Comparison of ENCODE assay signal across 27 cellular contexts in genomic region chr7:112708236-112708635, GRCh38.
DNase-seq lines count a peak whose midpoint lies in the region; ATAC-seq, FAIRE-seq and TF ChIP-seq lines count a peak whose summit lies in the region.
"Had no signal": no experiment of that assay in that cellular context is flagged by ENCODE, and none has a peak within 500 bp of the region (broad histone marks: within the 10 kb centered on the region; RNA-seq: fewer than 3 reads in every experiment).

No MANE protein-coding gene starts in this region.

- CTCF ChIA-PET in HEK293T (lab: Yijun Ruan, JAX), result no interaction called here

- DNase-seq in HEK293T (ENCODE audit: extremely low spot score) (peak; percentile 9), WERI-Rb-1 (no peak), left colon (no peak), dorsolateral prefrontal cortex (no peak), RCC 7860 (ENCODE audit: low spot score) (no peak), NCI-H748 (lab: John Stamatoyannopoulos, UW; ENCODE audit: unreplicated experiment) (no peak)
- DNase-seq: activated CD4-positive, alpha-beta memory T cell treated with anti-CD3 and anti-CD28 coated beads for 36 hours; activated CD8-positive, alpha-beta memory T cell treated with anti-CD3 and anti-CD28 coated beads, Interleukin-2, amount 50 U/mL, for 4 hours; activated naive CD4-positive, alpha-beta T cell treated with anti-CD3 and anti-CD28 coated beads, Interleukin-2, amount 10 ng/mL, durations not matched to agents 7 days and 5 days; C1 segment of cervical spinal cord; DND-41; KG1; kidney glomerular epithelial cell; NCI-H2081 treated with DMSO at 0.1 percent for 48 hours; NCI-H446 treated with DMSO at 0.1 percent for 48 hours; nephron progenitor cell; pancreas; PC-3; SHP77; spleen; tibial artery had no signal

- H3K27me3 ChIP-seq in WERI-Rb-1 (ENCODE audit: insufficient read depth, low read depth, severe bottlenecking) (no peaks in the 10 kb centered on the region), dorsolateral prefrontal cortex (no peaks in the 10 kb centered on the region)
- H3K27me3 ChIP-seq: pancreas, right atrium auricular region, spleen, tibial artery had no signal

- TF ChIP-seq CTCF in C4-2B (conservative IDR thresholded peaks at IDR 0.05) (peak; percentile 29), WERI-Rb-1 (IDR thresholded peaks at IDR 0.05; ENCODE audit: low read depth, low read length) (0 out of 2 replicates have a peak, but pooled peaks have one; percentile 5), dorsolateral prefrontal cortex (IDR thresholded peaks at IDR 0.05 in 54 of 56, conservative IDR thresholded peaks at IDR 0.05 in 2 of 56; ENCODE audit: low read depth in 1 of 56, partially characterized antibody in 56 of 56) (no peak)

- no peaks in the 10 kb centered on the region for H3K36me3 ChIP-seq in WERI-Rb-1
- H3K36me3 ChIP-seq: pancreas, right atrium auricular region, spleen, tibial artery had no signal

- ATAC-seq in left colon (peak; percentile 47), GM18873 (IDR thresholded peaks at IDR 0.05; ENCODE audit: low FRiP score, unreplicated experiment) (no peak)
- ATAC-seq: activated CD4-positive, CD25-positive, alpha-beta regulatory T cell treated with anti-CD3 and anti-CD28 coated beads, Interleukin-2, amount 50 U/mL, for 24 hours; pancreas; PC-3 had no signal

- no peaks in the 10 kb centered on the region for H3K9me3 ChIP-seq in WERI-Rb-1 (ENCODE audit: severe bottlenecking)
- H3K9me3 ChIP-seq: pancreas, right atrium auricular region, spleen, tibial artery had no signal

- intact Hi-C loops in left colon (cut with DNase I, micrococcal nuclease), result no loop called here
- intact Hi-C loops in dorsolateral prefrontal cortex (cut with DNase I), result no loop called here

- H3K4me3 ChIP-seq in WERI-Rb-1 (ENCODE audit: low read depth, low read length), result no peak overlapping the region
- H3K4me3 ChIP-seq in dorsolateral prefrontal cortex, result no peak overlapping the region
- H3K4me3 ChIP-seq: lung, pancreas, right atrium auricular region, spleen, tibial artery had no signal

- H3K27ac ChIP-seq in C4-2B (no peak overlapping the region), WERI-Rb-1 (no peak overlapping the region), dorsolateral prefrontal cortex (no peak overlapping the region)
- H3K27ac ChIP-seq: epithelial cell of prostate, pancreas, right atrium auricular region, spleen, tibial artery had no signal

- FAIRE-seq in RCC 7860 (lab: Jason Lieb, UNC), result no peak
- FAIRE-seq: pancreas had no signal

- POLR2A ChIA-PET in HEK293T (lab: Yijun Ruan, JAX), result no interaction called here

TF ChIP-seq in HEK293T, 16 proteins besides CTCF, POLR2A, EP300 and RAD21:
- TF ChIP-seq FOXM1 (IDR thresholded peaks at IDR 0.05; ENCODE audit: borderline replicate concordance) (no peak), ARNT (IDR thresholded peaks at IDR 0.05) (no peak), TARDBP (IDR thresholded peaks at IDR 0.05) (no peak), BHLHE40 (IDR thresholded peaks at IDR 0.05; ENCODE audit: borderline replicate concordance) (no peak), CTBP1 (IDR thresholded peaks at IDR 0.05; ENCODE audit: borderline replicate concordance) (no peak), NFRKB (IDR thresholded peaks at IDR 0.05) (no peak), L3MBTL2 (conservative IDR thresholded peaks at IDR 0.05) (no peak), HDGF (IDR thresholded peaks at IDR 0.05; ENCODE audit: borderline replicate concordance) (no peak), FOXA1 (IDR thresholded peaks at IDR 0.05) (no peak), ELF4 (IDR thresholded peaks at IDR 0.05) (no peak), FOXK2 (IDR thresholded peaks at IDR 0.05) (no peak)
TF ChIP-seq in HEK293T: peak in this region for 0.

Comparison
In these comparisons a context has a peak if more than half of its experiments do, and no peak if none do; other contexts are left out.
1. CTCF ChIP-seq: peak in C4-2B (single experiment) and WERI-Rb-1 (single experiment); none in dorsolateral prefrontal cortex (0 of 56).